In the genomic region with DNA sequence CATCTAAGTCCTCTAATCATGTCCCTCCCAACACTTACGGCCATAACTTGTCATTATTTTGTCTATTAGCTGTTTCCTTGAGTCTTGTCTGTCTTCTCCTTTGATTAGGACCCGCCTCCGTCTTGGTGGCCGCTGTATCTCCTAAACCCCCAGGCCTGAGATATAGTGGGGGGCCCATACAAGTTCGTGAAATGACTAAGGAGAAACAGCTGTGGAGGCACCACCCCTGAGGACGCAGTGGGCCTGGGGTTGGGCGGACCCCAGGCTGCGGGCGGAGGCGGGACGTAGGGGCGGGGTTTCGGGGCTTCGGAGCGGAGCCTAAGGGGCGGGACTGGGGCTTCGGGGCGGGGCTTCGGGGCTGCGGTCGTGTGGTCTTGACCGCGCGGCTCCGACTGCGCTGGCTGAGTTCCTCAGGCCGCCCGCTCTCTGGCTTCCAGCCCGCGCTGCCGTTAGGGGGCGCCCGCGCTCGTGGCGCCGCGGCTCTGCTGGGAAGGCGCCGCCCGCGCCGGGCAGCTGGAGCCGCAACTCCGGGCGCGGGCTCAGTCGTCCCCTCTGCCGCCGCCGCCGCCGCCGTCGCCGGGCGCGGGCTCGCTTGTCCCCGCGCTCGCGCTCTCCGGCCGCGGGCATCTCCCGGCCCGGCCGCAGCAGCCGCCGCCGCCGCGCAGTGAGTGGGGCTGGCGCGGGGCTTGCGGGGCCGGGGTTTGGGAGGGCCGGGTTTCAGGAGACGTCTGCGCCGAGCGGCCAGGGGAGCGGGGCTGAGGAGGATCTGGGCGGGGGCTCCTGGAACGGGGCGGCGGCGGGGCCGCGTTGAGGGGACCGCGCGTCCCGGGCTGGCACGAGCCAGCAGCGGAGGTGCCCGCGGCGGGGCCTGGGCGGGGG, we compare ENCODE assay signal across 8 cellular contexts. TPM values are rescaled to one million over a fixed set of nuclear protein-coding genes. Genes with fewer than 3 reads are reported as not detected.
DNase-seq lines count a peak whose midpoint lies in the region; ATAC-seq, FAIRE-seq and TF ChIP-seq lines count a peak whose summit lies in the region.

A gene (plus strand): TSS at position 591 of the 879 bp plus-strand sequence. CDS start 6,660 bp downstream, outside the sequence.

- peak within 1 kb of the TSS; percentile 71 to 89 (median 86) for H3K4me3 ChIP-seq in fibroblast of lung (replicated peaks in 1 of 4; ENCODE audit: control extremely low read depth in 1 of 4, insufficient read depth in 1 of 4, low read depth in 3 of 4, low read length in 4 of 4)

- peak within 1 kb of the TSS; percentile 53 for H3K27ac ChIP-seq in fibroblast of lung (ENCODE audit: insufficient read depth, low read length)

- in situ Hi-C loops in KBM-7 (cut with MboI; ENCODE audit: low pct_unique_long_range_greater_than_20kb, low sequenced_read_pairs): no loop called here

- peaks cover 15% of the 10 kb centered on the region for H3K4me1 ChIP-seq in fibroblast of lung (ENCODE audit: control insufficient read depth, extremely low read depth, insufficient read depth, low read length)

- no peaks in the 10 kb centered on the region for H3K27me3 ChIP-seq in fibroblast of lung (ENCODE audit: control insufficient read depth, insufficient read depth, low read length)

- H4K20me1 ChIP-seq in fibroblast of lung (ENCODE audit: control insufficient read depth, extremely low read depth, insufficient read depth, low read length): no peaks in the 10 kb centered on the region

- no peaks in the 10 kb centered on the region for H3K36me3 Mint-ChIP-seq in natural killer cell

- peaks cover 7 to 10% of the 10 kb centered on the region in 2 donors for H3K27me3 Mint-ChIP-seq in natural killer cell (ENCODE audit: low read depth in 2 of 2)

- H3K9me3 Mint-ChIP-seq in natural killer cell: no peaks in the 10 kb centered on the region

- H3K79me2 ChIP-seq in fibroblast of lung (ENCODE audit: control insufficient read depth, insufficient read depth, low read length): peaks cover 27% of the 10 kb centered on the region

- H3K27ac Mint-ChIP-seq in natural killer cell: peak within 1 kb of the TSS; percentile 68 to 87

- peak; percentile 40 to 43 for TF ChIP-seq CTCF in fibroblast of lung (conservative IDR thresholded peaks at IDR 0.05 in 1 of 2, IDR thresholded peaks at IDR 0.05 in 1 of 2; ENCODE audit: low read depth in 1 of 2, low read length in 2 of 2)
- TF ChIP-seq CTCF in natural killer cell (IDR thresholded peaks at IDR 0.05): peak; percentile 52

- intact Hi-C loops in natural killer cell (cut with micrococcal nuclease): loop anchor here (1.0 to 2.0 kb wide), 5 partner anchors 21 to 185 kb away; a partner anchor contains a TSS

- peak within 1 kb of the TSS; percentile 85 for H2AFZ ChIP-seq in fibroblast of lung (ENCODE audit: low read length)

- peaks cover 45 to 57% of the 10 kb centered on the region in 2 donors for H3K4me1 Mint-ChIP-seq in natural killer cell

- ATAC-seq in GM21717 (IDR thresholded peaks at IDR 0.05; ENCODE audit: unreplicated experiment) (peak; percentile 93), natural killer cell (peak; percentile 88 to 97 (median 93))

- no peaks in the 10 kb centered on the region for H3K36me3 ChIP-seq in fibroblast of lung (ENCODE audit: control insufficient read depth, insufficient read depth, low read length)

- H3K4me3 Mint-ChIP-seq in natural killer cell: peak within 1 kb of the TSS; percentile 94

- DNase-seq in DMS79 (lab: John Stamatoyannopoulos, UW) (peak; percentile 26), KBM-7 (peak; percentile 94), RCC 7860 (ENCODE audit: low spot score) (peak; percentile 77), activated T-helper 1 cell treated with Interleukin-2 at 50 U/mL for 16 hours (ENCODE audit: low read depth) (peak; percentile 84), fibroblast of lung (ENCODE audit: low read depth in 2 of 2) (peak; percentile 91 to 93), natural killer cell (peak; percentile 91)
- peak; percentile 66 to 85 (median 76) for DNase-seq in stimulated activated naive CD4-positive, alpha-beta T cell (lab: John Stamatoyannopoulos, UW)

- H3K9ac ChIP-seq in fibroblast of lung (ENCODE audit: insufficient read depth, low read length): peak within 1 kb of the TSS; percentile 68

- no peak for FAIRE-seq in RCC 7860 (lab: Jason Lieb, UNC)

- H3K4me2 ChIP-seq in fibroblast of lung (ENCODE audit: extremely low read depth, insufficient read depth, low read length): peak within 1 kb of the TSS; percentile 95

- no peaks in the 10 kb centered on the region for H3K9me3 ChIP-seq in fibroblast of lung (ENCODE audit: control insufficient read depth, insufficient read depth, low read depth, low read length)

RNA-seq across cellular contexts. Expression of the gene that starts here (rescaled TPM):
- total RNA-seq in fibroblast of lung (9.5 and 10.2 TPM in 2 replicates), natural killer cell (10 to 100 TPM in 1 of 3 donors, 1 to 10 TPM in 2; 4.5 to 12.9 (median 7.5) TPM)
- polyA plus RNA-seq in fibroblast of lung: 13.6 and 14.8 TPM in 2 replicates
- 6.4 and 7.4 TPM in 2 replicates for polyA plus RNA-seq in fibroblast of lung (2012)
- polyA minus RNA-seq in fibroblast of lung (ENCODE audit: low replicate concordance): 3.4 and 4.1 TPM in 2 replicates

Comparison
In these comparisons a context has a peak if more than half of its experiments do, and no peak if none do; other contexts are left out.
1. Peak in every context shown above with its lines: DNase-seq, ATAC-seq, H3K4me3 ChIP-seq and H3K27ac ChIP-seq.
2. DNase-seq: peak in every context shown above with its lines; median percentile 94 in KBM-7; 92 in fibroblast of lung; 91 in natural killer cell; 84 in activated T-helper 1 cell treated with Interleukin-2 at 50 U/mL for 16 hours; 77 in RCC 7860; 76 in stimulated activated naive CD4-positive, alpha-beta T cell; 26 in DMS79.